Comparison of ENCODE assay signal across 17 cellular contexts in the genomic region with DNA sequence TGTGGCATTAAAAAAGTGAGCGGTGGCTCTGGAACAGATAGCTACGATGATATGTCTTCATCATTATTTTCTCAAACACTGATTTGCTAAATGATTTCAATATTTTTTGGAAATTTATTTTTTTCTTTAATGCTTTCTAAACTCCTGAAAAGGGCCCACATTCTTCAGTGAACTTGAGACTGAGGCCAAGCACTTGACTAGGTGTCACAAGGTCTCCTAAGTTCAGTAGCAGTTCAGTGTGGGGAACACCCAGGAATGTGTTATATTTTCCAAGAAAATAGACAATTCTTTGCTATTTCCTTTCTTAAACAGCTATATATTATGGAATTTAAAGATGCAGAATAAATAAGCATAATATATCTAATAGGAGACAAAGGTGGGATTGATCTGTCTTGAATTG.
A peak's percentile ranks its signal among the peaks of the same experiment; 100 is the strongest.
DNase-seq lines count a peak whose midpoint lies in the region; FAIRE-seq and TF ChIP-seq lines count a peak whose summit lies in the region.
"Had no signal": no experiment of that assay in that cellular context is flagged by ENCODE, and none has a peak within 500 bp of the region (broad histone marks: within the 10 kb centered on the region; RNA-seq: fewer than 3 reads in every experiment).

No MANE protein-coding gene starts in this region.

- no peaks in the 10 kb centered on the region for H3K4me1 ChIP-seq in fibroblast of lung (ENCODE audit: control insufficient read depth, extremely low read depth, insufficient read depth, low read length)
- no peaks in the 10 kb centered on the region for H3K4me1 ChIP-seq in uterus
- H3K4me1 ChIP-seq: Caco-2, Peyer's patch had no signal

- no peak for DNase-seq in fibroblast of lung (ENCODE audit: low read depth in 2 of 2)
- peak; percentile 55 for DNase-seq in pons (ENCODE audit: low spot score)
- no peak for DNase-seq in uterus
- DNase-seq in HTR-8/SVneo (ENCODE audit: insufficient read length, low spot score) = no peak
- no peak for DNase-seq in DMS79 (lab: John Stamatoyannopoulos, UW)
- no peak for DNase-seq in foreskin fibroblast
- DNase-seq: Caco-2; CD4-positive, CD25-positive, alpha-beta regulatory T cell; DMS153; KG1; MG63; NCI-H1092 treated with DMSO at 0.1 percent for 48 hours; NCI-H1694; NCI-H510A treated with DMSO at 0.1 percent for 48 hours; Peyer's patch had no signal

- no peak for FAIRE-seq in HTR-8/SVneo (lab: Jason Lieb, UNC)
- FAIRE-seq: H1 had no signal

- no peak overlapping the region for H2AFZ ChIP-seq in fibroblast of lung (ENCODE audit: low read length)

- no peaks in the 10 kb centered on the region for H3K36me3 ChIP-seq in fibroblast of lung (ENCODE audit: control insufficient read depth, insufficient read depth, low read length)
- H3K36me3 ChIP-seq in uterus = no peaks in the 10 kb centered on the region
- H3K36me3 ChIP-seq: MG63, Peyer's patch had no signal

- TF ChIP-seq POLR2A in uterus (IDR thresholded peaks at IDR 0.05) = no peak

- H3K4me3 ChIP-seq in fibroblast of lung (replicated peaks in 1 of 4; ENCODE audit: control extremely low read depth in 1 of 4, insufficient read depth in 1 of 4, low read depth in 3 of 4, low read length in 4 of 4) (no peak overlapping the region), uterus (no peak overlapping the region), foreskin fibroblast (ENCODE audit: low read depth in 1 of 2, low read length in 2 of 2) (no peak overlapping the region)
- H3K4me3 ChIP-seq: MG63, Peyer's patch had no signal

- H3K27me3 ChIP-seq in fibroblast of lung (ENCODE audit: control insufficient read depth, insufficient read depth, low read length) (no peaks in the 10 kb centered on the region), uterus (no peaks in the 10 kb centered on the region)
- H3K27me3 ChIP-seq: MG63, Peyer's patch had no signal

- no peak overlapping the region for H3K9ac ChIP-seq in fibroblast of lung (ENCODE audit: insufficient read depth, low read length)

- H4K20me1 ChIP-seq in fibroblast of lung (ENCODE audit: control insufficient read depth, extremely low read depth, insufficient read depth, low read length) = no peaks in the 10 kb centered on the region

- H3K27ac ChIP-seq in angular gyrus (ENCODE audit: low read depth, low read length) = peak overlapping the region; percentile 14
- H3K27ac ChIP-seq in fibroblast of lung (ENCODE audit: insufficient read depth, low read length) = no peak overlapping the region
- H3K27ac ChIP-seq in uterus = peak overlapping the region; percentile 40 to 68
- H3K27ac ChIP-seq: Peyer's patch had no signal

- TF ChIP-seq CTCF in fibroblast of lung (conservative IDR thresholded peaks at IDR 0.05 in 1 of 2, IDR thresholded peaks at IDR 0.05 in 1 of 2; ENCODE audit: low read depth in 1 of 2, low read length in 2 of 2) (no peak), uterus (IDR thresholded peaks at IDR 0.05) (no peak), foreskin fibroblast (IDR thresholded peaks at IDR 0.05; ENCODE audit: low read depth, low read length) (no peak)

- H3K4me2 ChIP-seq in fibroblast of lung (ENCODE audit: extremely low read depth, insufficient read depth, low read length) = peak overlapping the region; percentile 5

- H3K79me2 ChIP-seq in fibroblast of lung (ENCODE audit: control insufficient read depth, insufficient read depth, low read length) = no peaks in the 10 kb centered on the region

- no peaks in the 10 kb centered on the region for H3K9me3 ChIP-seq in fibroblast of lung (ENCODE audit: control insufficient read depth, insufficient read depth, low read depth, low read length)
- no peaks in the 10 kb centered on the region for H3K9me3 ChIP-seq in uterus
- H3K9me3 ChIP-seq: Caco-2, MG63 had no signal

- intact Hi-C loops in uterus (cut with DNase I; ENCODE audit: low total_unique reads) = no loop called here
